Comparison of ENCODE assay signal across 14 cellular contexts in genomic region chr3:169627789-169628188, GRCh38. TPM values are rescaled to one million over a fixed set of nuclear protein-coding genes. Genes with fewer than 3 reads are reported as not detected.
DNase-seq lines count a peak whose midpoint lies in the region; ATAC-seq and TF ChIP-seq lines count a peak whose summit lies in the region.
"Had no signal": no experiment of that assay in that cellular context is flagged by ENCODE, and none has a peak within 500 bp of the region (broad histone marks: within the 10 kb centered on the region; RNA-seq: fewer than 3 reads in every experiment).

No MANE protein-coding gene starts in this region.

- H3K36me3 ChIP-seq in GM23338 (ENCODE audit: insufficient read depth) (no peaks in the 10 kb centered on the region), MM.1S (replicated peaks; ENCODE audit: insufficient read depth, low read length) (no peaks in the 10 kb centered on the region)

- no peaks in the 10 kb centered on the region for H4K20me1 ChIP-seq in GM23338 (replicated peaks; ENCODE audit: insufficient read depth)
- H4K20me1 ChIP-seq in MM.1S (ENCODE audit: insufficient read depth, low read length) = no peaks in the 10 kb centered on the region

- no peak overlapping the region for H3K9ac ChIP-seq in MM.1S (ENCODE audit: low read length)

- H3K4me2 ChIP-seq in GM23338 (no peak overlapping the region), MM.1S (ENCODE audit: low read depth, low read length) (peak overlapping the region; percentile 21; the same call in 1 of the 2 replicates)

- DNase-seq in GM23338 (ENCODE audit: low spot score) (peak; percentile 53), MM.1S (no peak), epithelial cell of esophagus (ENCODE audit: low read depth) (peak; percentile 24), progenitor cell of endocrine pancreas (ENCODE audit: low spot score, unreplicated experiment) (no peak), cortex of kidney (lab: John Stamatoyannopoulos, UW) (no peak), DMS53 treated with DMSO at 0.1 percent for 48 hours (lab: John Stamatoyannopoulos, UW; ENCODE audit: unreplicated experiment) (no peak)
- DNase-seq: AML-193; CD4-positive, alpha-beta T cell; GDM1; Kasumi-1; NCI-H146; NCI-H446 treated with DMSO at 0.1 percent for 48 hours had no signal

- TF ChIP-seq CTCF in GM23338 (conservative IDR thresholded peaks at IDR 0.05; ENCODE audit: low read depth in 2 of 2) (no peak), MM.1S (IDR thresholded peaks at IDR 0.05; ENCODE audit: low read length) (no peak), epithelial cell of esophagus (IDR thresholded peaks at IDR 0.05; ENCODE audit: insufficient read depth, low read depth, low read length, missing control alignments) (no peak), progenitor cell of endocrine pancreas (IDR thresholded peaks at IDR 0.05; ENCODE audit: unreplicated experiment) (no peak)

- H3K4me3 ChIP-seq in GM23338 (no peak overlapping the region), MM.1S (ENCODE audit: low read length) (no peak overlapping the region), epithelial cell of esophagus (ENCODE audit: low read length) (no peak overlapping the region)
- H3K4me3 ChIP-seq: SK-N-MC had no signal

- ATAC-seq in GM23338 = peak; percentile 59
- no peak for ATAC-seq in GM18873 (IDR thresholded peaks at IDR 0.05; ENCODE audit: low FRiP score, unreplicated experiment)

- H3K27me3 Mint-ChIP-seq in GM23338 (ENCODE audit: insufficient read depth, low read depth, poor library complexity) (peaks cover 3% of the 10 kb centered on the region), progenitor cell of endocrine pancreas (no peaks in the 10 kb centered on the region)

- H3K9me2 ChIP-seq in GM23338 (ENCODE audit: insufficient read depth) (no peaks in the 10 kb centered on the region), MM.1S (replicated peaks; ENCODE audit: insufficient read depth, low read length) (no peaks in the 10 kb centered on the region)

- H3K36me3 Mint-ChIP-seq in GM23338 (ENCODE audit: low read depth) = no peaks in the 10 kb centered on the region
- no peaks in the 10 kb centered on the region for H3K36me3 Mint-ChIP-seq in progenitor cell of endocrine pancreas (ENCODE audit: insufficient read depth)

- no peaks in the 10 kb centered on the region for H3K27me3 ChIP-seq in GM23338 (ENCODE audit: insufficient read depth)
- H3K27me3 ChIP-seq in MM.1S (replicated peaks; ENCODE audit: insufficient read depth, low read length) = no peaks in the 10 kb centered on the region; the same call in 1 of the 2 replicates

- H2AFZ ChIP-seq in GM23338 = no peak overlapping the region
- no peak overlapping the region for H2AFZ ChIP-seq in MM.1S (ENCODE audit: low read length)

- no peak overlapping the region for H3K27ac Mint-ChIP-seq in GM23338
- peak overlapping the region; percentile 63 for H3K27ac Mint-ChIP-seq in progenitor cell of endocrine pancreas
- H3K27ac Mint-ChIP-seq: CD4-positive, alpha-beta T cell had no signal

- no peaks in the 10 kb centered on the region for H3K9me3 ChIP-seq in MM.1S (replicated peaks; ENCODE audit: insufficient read depth, low read length)

- no peaks in the 10 kb centered on the region for H3F3A ChIP-seq in GM23338 (replicated peaks; ENCODE audit: low read depth)
- peaks cover 11% of the 10 kb centered on the region for H3F3A ChIP-seq in MM.1S (ENCODE audit: insufficient read depth, low read length)

- no peak overlapping the region for H3K27ac ChIP-seq in GM23338 (ENCODE audit: low read depth)
- H3K27ac ChIP-seq in MM.1S (ENCODE audit: low read length) = no peak overlapping the region
- H3K27ac ChIP-seq: SK-N-MC had no signal

- H3K4me1 ChIP-seq in GM23338 (ENCODE audit: insufficient read depth) = peaks cover 21% of the 10 kb centered on the region
- peaks cover 16% of the 10 kb centered on the region for H3K4me1 ChIP-seq in MM.1S (ENCODE audit: low read length)

- no peaks in the 10 kb centered on the region for H3K9me3 Mint-ChIP-seq in GM23338
- H3K9me3 Mint-ChIP-seq in progenitor cell of endocrine pancreas (ENCODE audit: low read depth) = no peaks in the 10 kb centered on the region
- H3K9me3 Mint-ChIP-seq: CD4-positive, alpha-beta T cell had no signal

- no peak overlapping the region for H3K4me3 Mint-ChIP-seq in GM23338
- no peak overlapping the region for H3K4me3 Mint-ChIP-seq in progenitor cell of endocrine pancreas (ENCODE audit: low read depth)
- H3K4me3 Mint-ChIP-seq: CD4-positive, alpha-beta T cell had no signal

- H3K4me1 Mint-ChIP-seq in GM23338 = peaks cover 42% of the 10 kb centered on the region
- peaks cover 52% of the 10 kb centered on the region for H3K4me1 Mint-ChIP-seq in progenitor cell of endocrine pancreas (ENCODE audit: low read depth)

- H3K79me2 ChIP-seq in GM23338 (replicated peaks; ENCODE audit: insufficient read depth) = no peaks in the 10 kb centered on the region
- H3K79me2 ChIP-seq in MM.1S (ENCODE audit: low read length) = no peaks in the 10 kb centered on the region

TF ChIP-seq in GM23338, 12 proteins besides CTCF, POLR2A, EP300 and RAD21:
- TF ChIP-seq REST (IDR thresholded peaks at IDR 0.05; ENCODE audit: unreplicated experiment) (no peak), STAT1 (IDR thresholded peaks at IDR 0.05; ENCODE audit: unreplicated experiment) (no peak), CREB1 (CRISPR knock-in tag; IDR thresholded peaks at IDR 0.05; ENCODE audit: low read depth) (no peak)

RNA-seq across cellular contexts. Expression of gene MECOM, which starts 35.7 kb away (rescaled TPM):
- 1.1 and 2.7 TPM in 2 replicates for total RNA-seq in GM23338 (2014; rRNA removed; shearing (Covaris generic))
- 0.14 and 0.15 TPM in 2 replicates for polyA plus RNA-seq in GM23338 (2016; fragmentation: Nextera tagmentation; extraction: Ambion mirVana)
- total RNA-seq in progenitor cell of endocrine pancreas = 186 and 195 TPM in 2 replicates
- total RNA-seq: CD4-positive, alpha-beta T cell had no signal

Comparison
In these comparisons a context has a peak if more than half of its experiments do, and no peak if none do; other contexts are left out.
1. DNase-seq: peak in GM23338 (single experiment) and epithelial cell of esophagus (single experiment); none in MM.1S (single experiment), progenitor cell of endocrine pancreas (single experiment), cortex of kidney (single experiment) and DMS53 treated with DMSO at 0.1 percent for 48 hours (single experiment).
2. RNA of gene MECOM, which starts 35.7 kb away (total RNA-seq): 186 to 195 TPM in progenitor cell of endocrine pancreas; 1.1 to 2.7 TPM in GM23338; every median in the first group is over 10 times any median in the second.